Comparison of ENCODE assay signal across 18 cellular contexts in genomic region chr10:47897813-47898212, GRCh38. TPM values are rescaled to one million over a fixed set of nuclear protein-coding genes. Genes with fewer than 3 reads are reported as not detected.
"Had no signal": no experiment of that assay in that cellular context is flagged by ENCODE, and none has a peak within 500 bp of the region (broad histone marks: within the 10 kb centered on the region; RNA-seq: fewer than 3 reads in every experiment).

No MANE protein-coding gene starts in this region.

RNA-seq across cellular contexts. Expression of gene NPY4R2, which starts 20.6 kb away (rescaled TPM):
- total RNA-seq: activated naive CD4-positive, alpha-beta T cell treated with anti-CD3 and anti-CD28 coated beads for 36 hours; activated naive CD4-positive, alpha-beta T cell treated with anti-CD3 and anti-CD28 coated beads, Interleukin-2, amount 50 U/mL, for 72 hours; activated naive CD8-positive, alpha-beta T cell treated with anti-CD3 and anti-CD28 coated beads for 36 hours; activated naive CD8-positive, alpha-beta T cell treated with anti-CD3 and anti-CD28 coated beads, Interleukin-2, amount 10 ng/mL, durations not matched to agents 7 days and 5 days; activated T-cell treated with anti-CD3 and anti-CD28 coated beads, Interleukin-2, amount 50 U/mL, for 4 hours; activated T-cell treated with anti-CD3 and anti-CD28 coated beads, Interleukin-2, amount 50 U/mL, for 72 hours; activated T-helper 1 cell treated with anti-CD3 and anti-CD28 coated beads, Interleukin-12 subunit alpha, Interleukin-12 subunit beta, Interleukin-2, Interleukin-4 antibody, amounts not matched to agents 30 ng/mL and 10 ng/mL and 1 ng/mL, durations not matched to agents 14 hours and 24 hours and 36 hours; activated T-helper 17 cell treated with anti-CD3 and anti-CD28 coated beads, Interleukin-2, amount 50 U/mL, for 72 hours; activated T-helper 2 cell treated with anti-CD3 and anti-CD28 coated beads, Interferon-gamma antibody, Interleukin-2, Interleukin-4, amounts not matched to agents 10 μg/mL and 5 μg/mL and 100 μg/mL, durations not matched to agents 14 hours and 24 hours and 36 hours; aorta; ascending aorta; astrocyte; body of pancreas; breast epithelium; bronchial epithelial cell; cardiac septum; chondrocyte had no signal
- polyA plus RNA-seq: adrenal gland, aorta had no signal
